In genomic region chr1:151763990-151764389, GRCh38 we compare ENCODE assay signal across 8 cellular contexts. TPM values are rescaled to one million over a fixed set of nuclear protein-coding genes. Genes with fewer than 3 reads are reported as not detected.
DNase-seq lines count a peak whose midpoint lies in the region; ATAC-seq, FAIRE-seq and TF ChIP-seq lines count a peak whose summit lies in the region.

No MANE protein-coding gene starts in this region.

- no peak overlapping the region for H3K27ac ChIP-seq in H9 (ENCODE audit: insufficient read length, low read depth, low read length)

- H2AFZ ChIP-seq in H9 (ENCODE audit: low read length) = no peak overlapping the region

- FAIRE-seq in frontal cortex (lab: Jason Lieb, UNC) = no peak

- 100% methylated on average over 2 of the region's 10 CpGs for WGBS in H9 (ENCODE audit: extremely low coverage, insufficient read length, low lambda C conversion rate)

- no peak overlapping the region for H2BK20ac ChIP-seq in H9 (ENCODE audit: low read depth, low read length, poor library complexity, severe bottlenecking)

- no peaks in the 10 kb centered on the region for H3K9me3 Mint-ChIP-seq in H9
- H3K9me3 Mint-ChIP-seq in activated B cell treated with CpG ODN at 0.5 μM for 24 hours = no peaks in the 10 kb centered on the region
- no peaks in the 10 kb centered on the region for H3K9me3 Mint-ChIP-seq in stimulated activated memory B cell treated with anti-CD40 and anti-IgM and Interleukin-4, amounts not matched to agents 10 μg/mL and 1 μg/mL and 100 μg/mL, for 72 hours

- H3K14ac ChIP-seq in H9 (ENCODE audit: insufficient read depth, low read length) = no peak overlapping the region

- no peak overlapping the region for H2BK5ac ChIP-seq in H9 (ENCODE audit: insufficient read length, low read length)

- ATAC-seq in activated B cell treated with CpG ODN at 0.5 μM for 24 hours (ENCODE audit: low read depth) = no peak
- peak; percentile 8 for ATAC-seq in left ventricle myocardium superior
- ATAC-seq in stimulated activated memory B cell treated with anti-CD40 and anti-IgM and Interleukin-4, amounts not matched to agents 10 μg/mL and 1 μg/mL and 100 μg/mL, for 72 hours = no peak
- ATAC-seq in HG02759 (IDR thresholded peaks at IDR 0.05; ENCODE audit: unreplicated experiment) = no peak

- H3K27me3 ChIP-seq in H9 (ENCODE audit: insufficient read depth, low read length) = no peaks in the 10 kb centered on the region

- H3K36me3 Mint-ChIP-seq in H9 (ENCODE audit: insufficient read depth in 1 of 3, low read depth in 3 of 3) = peaks cover 22 to 33% (median 32%) of the 10 kb centered on the region in 3 experiments; a peak in 6 of 7 replicates
- peaks cover 44% of the 10 kb centered on the region for H3K36me3 Mint-ChIP-seq in activated B cell treated with CpG ODN at 0.5 μM for 24 hours (ENCODE audit: low read depth)
- peaks cover 32% of the 10 kb centered on the region for H3K36me3 Mint-ChIP-seq in stimulated activated memory B cell treated with anti-CD40 and anti-IgM and Interleukin-4, amounts not matched to agents 10 μg/mL and 1 μg/mL and 100 μg/mL, for 72 hours

- H3K4me1 Mint-ChIP-seq in H9 = peaks cover 9 to 12% of the 10 kb centered on the region in 2 experiments
- H3K4me1 Mint-ChIP-seq in activated B cell treated with CpG ODN at 0.5 μM for 24 hours = peaks cover 20% of the 10 kb centered on the region
- H3K4me1 Mint-ChIP-seq in stimulated activated memory B cell treated with anti-CD40 and anti-IgM and Interleukin-4, amounts not matched to agents 10 μg/mL and 1 μg/mL and 100 μg/mL, for 72 hours = peaks cover 18% of the 10 kb centered on the region

- no peaks in the 10 kb centered on the region for H3K9me3 ChIP-seq in H9 (ENCODE audit: control insufficient read depth, low read depth, low read length)

- H3T11ph ChIP-seq in H9 (ENCODE audit: low read length) = no peak overlapping the region

- H3K4me1 ChIP-seq in H9 (ENCODE audit: insufficient read depth, low read length) = no peaks in the 10 kb centered on the region; the same call in none of the 2 replicates

- no peak overlapping the region for H3K56ac ChIP-seq in H9 (ENCODE audit: insufficient read length, low read depth, low read length)

- no peak overlapping the region for H4K91ac ChIP-seq in H9 (ENCODE audit: insufficient read length, low read depth, low read length)

- no peaks in the 10 kb centered on the region for H3K79me1 ChIP-seq in H9 (ENCODE audit: insufficient read depth, low read depth, low read length, poor library complexity, severe bottlenecking)

- TF ChIP-seq CTCF in H9 (conservative IDR thresholded peaks at IDR 0.05) (no peak), activated B cell treated with CpG ODN at 0.5 μM for 24 hours (IDR thresholded peaks at IDR 0.05) (no peak)

- H3K4me2 ChIP-seq in H9 (ENCODE audit: insufficient read depth, insufficient read length, low read length) = peak overlapping the region; percentile 77

- no peak overlapping the region for H3K23ac ChIP-seq in H9 (ENCODE audit: insufficient read length, low read depth, low read length)

- H3K79me2 ChIP-seq in H9 (ENCODE audit: insufficient read depth, low read length) = no peaks in the 10 kb centered on the region

- H3K9ac ChIP-seq in H9 (ENCODE audit: extremely low read depth, insufficient read length, low read length) = peak overlapping the region; percentile 89

- no peak overlapping the region for H3K18ac ChIP-seq in H9 (ENCODE audit: insufficient read length, low read depth, low read length)

- peaks cover 9% of the 10 kb centered on the region for H3K23me2 ChIP-seq in H9 (ENCODE audit: insufficient read length, low read depth, low read length, poor library complexity, severe bottlenecking)

- DNase-seq in H9 = no peak
- DNase-seq in activated B cell treated with CpG ODN at 0.5 μM for 24 hours = no peak
- DNase-seq in left ventricle myocardium superior = no peak
- no peak for DNase-seq in SKM-1 (lab: John Stamatoyannopoulos, UW; ENCODE audit: unreplicated experiment)
- no peak for DNase-seq in A172 (ENCODE audit: low spot score)
- DNase-seq in frontal cortex (ENCODE audit: low spot score in 2 of 2) = no peak

- POLR2A ChIA-PET in activated B cell treated with CpG ODN at 0.5 μM for 24 hours (lab: Charles Lee) = interaction anchor here (1.0 to 2.0 kb wide), 4 partner anchors 13 to 309 kb away, joined by 3 to 33 read pairs (median 5); partner anchors contain the start of genes TDRKH and THEM4

- no peak overlapping the region for H2AK5ac ChIP-seq in H9 (ENCODE audit: insufficient read length, low read length)

- no peak overlapping the region for H2BK12ac ChIP-seq in H9 (ENCODE audit: insufficient read length, low read depth, low read length)

- H4K8ac ChIP-seq in H9 (replicated peaks; ENCODE audit: insufficient read length, low read depth, low read length) = no peak overlapping the region

- H4K5ac ChIP-seq in H9 (ENCODE audit: insufficient read length, low read depth, low read length) = no peak overlapping the region

- CTCF ChIA-PET in activated B cell treated with CpG ODN at 0.5 μM for 24 hours (lab: Charles Lee) = interaction anchor here (0.8 kb wide), 1 partner anchor 170 kb away, joined by 3 read pairs; no protein-coding TSS in a partner anchor

- no peaks in the 10 kb centered on the region for H4K20me1 ChIP-seq in H9 (ENCODE audit: control insufficient read depth, insufficient read depth, insufficient read length)

- no peak overlapping the region for H2BK120ac ChIP-seq in H9 (ENCODE audit: low read depth, low read length, poor library complexity, severe bottlenecking)

- H3K4me3 Mint-ChIP-seq in H9 (peak overlapping the region; percentile 77 to 95), activated B cell treated with CpG ODN at 0.5 μM for 24 hours (peak overlapping the region; percentile 92)
- H3K4me3 Mint-ChIP-seq in stimulated activated memory B cell treated with anti-CD40 and anti-IgM and Interleukin-4, amounts not matched to agents 10 μg/mL and 1 μg/mL and 100 μg/mL, for 72 hours = peak overlapping the region; percentile 88

- H3K27ac Mint-ChIP-seq in H9 (peak overlapping the region in 2 of 3 experiments; percentile 90; a peak in 5 of 7 replicates), activated B cell treated with CpG ODN at 0.5 μM for 24 hours (peak overlapping the region; percentile 91)
- H3K27ac Mint-ChIP-seq in stimulated activated memory B cell treated with anti-CD40 and anti-IgM and Interleukin-4, amounts not matched to agents 10 μg/mL and 1 μg/mL and 100 μg/mL, for 72 hours = peak overlapping the region; percentile 97

- H3K4ac ChIP-seq in H9 (ENCODE audit: low read depth, low read length) = no peak overlapping the region

- intact Hi-C loops in activated B cell treated with CpG ODN at 0.5 μM for 24 hours (cut with micrococcal nuclease) (loop anchor here (1.0 to 5.0 kb wide), 5 partner anchors 26 to 307 kb away; partner anchors contain the start of genes C2CD4D, POGZ, RIIAD1 and TDRKH), left ventricle myocardium superior (cut with micrococcal nuclease) (no loop called here)

- no peaks in the 10 kb centered on the region; the same call in 1 of the 2 replicates for H3K27me3 Mint-ChIP-seq in H9 (ENCODE audit: low read depth)
- no peaks in the 10 kb centered on the region for H3K27me3 Mint-ChIP-seq in activated B cell treated with CpG ODN at 0.5 μM for 24 hours
- H3K27me3 Mint-ChIP-seq in stimulated activated memory B cell treated with anti-CD40 and anti-IgM and Interleukin-4, amounts not matched to agents 10 μg/mL and 1 μg/mL and 100 μg/mL, for 72 hours = no peaks in the 10 kb centered on the region

- no peak overlapping the region for H2BK15ac ChIP-seq in H9 (ENCODE audit: low read depth, low read length)

RNA-seq across cellular contexts. Expression of gene MRPL9, which starts 0.7 kb away (rescaled TPM):
- total RNA-seq in H9 (2021) = 100 and 102 TPM in 2 replicates
- total RNA-seq in activated B cell treated with CpG ODN at 0.5 μM for 24 hours = 96.2 and 105 TPM in 2 replicates
- total RNA-seq in left ventricle myocardium superior = 42.7 TPM
- total RNA-seq in A172 (2014; rRNA removed; shearing (Covaris generic)) = 275 and 300 TPM in 2 replicates
- 73.4 TPM for total RNA-seq in frontal cortex

RNA-seq across cellular contexts. Expression of gene TDRKH, which starts 26.3 kb away (rescaled TPM):
- 24.0 and 24.1 TPM in 2 replicates for total RNA-seq in H9 (2021)
- total RNA-seq in activated B cell treated with CpG ODN at 0.5 μM for 24 hours = 15.1 and 15.6 TPM in 2 replicates
- 5.5 TPM for total RNA-seq in left ventricle myocardium superior
- total RNA-seq in A172 (2014; rRNA removed; shearing (Covaris generic)) = 24.2 and 25.1 TPM in 2 replicates
- total RNA-seq in frontal cortex = 17.1 TPM

RNA-seq across cellular contexts. Expression of gene LINGO4, which starts 41.2 kb away (rescaled TPM):
- total RNA-seq in H9 (2021) (not detected in 2 replicates), activated B cell treated with CpG ODN at 0.5 μM for 24 hours (not detected in 2 replicates), left ventricle myocardium superior (0.67 TPM), frontal cortex (not detected)
- not detected in 2 replicates for total RNA-seq in A172 (2014; rRNA removed; shearing (Covaris generic))

RNA-seq across cellular contexts. Expression of gene RIIAD1, which starts 42.7 kb away (rescaled TPM):
- 1.4 TPM in 1 of 2 replicates, not detected in the other for total RNA-seq in H9 (2021)
- not detected in 2 replicates for total RNA-seq in activated B cell treated with CpG ODN at 0.5 μM for 24 hours
- 4.4 TPM for total RNA-seq in left ventricle myocardium superior
- not detected in 2 replicates for total RNA-seq in A172 (2014; rRNA removed; shearing (Covaris generic))
- total RNA-seq in frontal cortex = 9.8 TPM

RNA-seq across cellular contexts. Expression of gene CELF3, which starts 47.4 kb away (rescaled TPM):
- total RNA-seq in H9 (2021) (0.90 and 1.0 TPM in 2 replicates), activated B cell treated with CpG ODN at 0.5 μM for 24 hours (not detected in 2 replicates), left ventricle myocardium superior (not detected), frontal cortex (33.0 TPM)
- total RNA-seq in A172 (2014; rRNA removed; shearing (Covaris generic)) = not detected in 2 replicates
